ENCODE assay signal across 5 cellular contexts in the genomic region with DNA sequence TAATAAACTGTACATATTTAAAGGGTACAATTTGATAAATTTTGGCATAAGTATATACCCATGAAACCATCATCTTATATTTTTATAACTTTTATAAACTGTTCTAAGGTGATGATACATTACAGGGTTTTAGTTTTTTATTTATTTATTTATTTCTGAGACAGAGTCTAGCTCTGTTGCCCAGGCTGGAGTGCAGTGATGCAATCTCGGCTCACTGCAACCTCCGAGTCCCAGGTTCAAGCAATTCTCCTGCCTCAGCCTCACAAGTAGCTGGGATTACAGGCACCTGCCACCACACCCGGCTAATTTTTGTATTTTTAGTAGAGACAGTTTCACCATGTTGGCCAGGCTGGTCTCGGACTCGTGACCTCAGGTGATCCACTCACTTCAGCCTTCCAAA. TPM values are rescaled to one million over a fixed set of nuclear protein-coding genes. Genes with fewer than 3 reads are reported as not detected.
DNase-seq lines count a peak whose midpoint lies in the region; TF ChIP-seq lines count a peak whose summit lies in the region.
"Not testable (repeated sequence)": the region's sequence is repeated elsewhere in the genome, so short reads cannot be mapped to it uniquely, and the experiment has no call there.

No MANE protein-coding gene starts in this region.

- not testable (repeated sequence) for H3K4me1 ChIP-seq in H9 (ENCODE audit: insufficient read depth, low read length)

- H4K5ac ChIP-seq in H9 (ENCODE audit: insufficient read length, low read depth, low read length): not testable (repeated sequence)

- H3K27me3 ChIP-seq in H9 (ENCODE audit: insufficient read depth, low read length): not testable (repeated sequence)

- H4K20me1 ChIP-seq in H9 (ENCODE audit: control insufficient read depth, insufficient read depth, insufficient read length): not testable (repeated sequence)

- H3K4me3 Mint-ChIP-seq in H9: peak overlapping the region in 1 of 2 experiments; percentile 24; a peak in 1 of 5 replicates
- not testable (repeated sequence) for H3K4me3 Mint-ChIP-seq in T-helper 2 cell treated with Interferon-gamma antibody and Interleukin-4, amounts not matched to agents 5 μg/mL and 100 μg/mL, for 36 hours; activated naive CD4-positive, alpha-beta T cell treated with anti-CD3 and anti-CD28 coated beads, Interleukin-2, amount 10 ng/mL, durations not matched to agents 7 days and 5 days
- H3K4me3 Mint-ChIP-seq in endothelial cell (ENCODE audit: unreplicated experiment): peak overlapping the region; percentile 85
- peak overlapping the region; percentile 65 for H3K4me3 Mint-ChIP-seq in nephron progenitor cell

- not testable (repeated sequence) for H2BK120ac ChIP-seq in H9 (ENCODE audit: low read depth, low read length, poor library complexity, severe bottlenecking)

- H3T11ph ChIP-seq in H9 (ENCODE audit: low read length): not testable (repeated sequence)

- not testable (repeated sequence) for H4K91ac ChIP-seq in H9 (ENCODE audit: insufficient read length, low read depth, low read length)

- whole genome bisulfite sequencing in H9 (ENCODE audit: extremely low coverage, insufficient read length, low lambda C conversion rate): no CpG with 5 or more reads among the region's 5 CpGs

- H3K18ac ChIP-seq in H9 (ENCODE audit: insufficient read length, low read depth, low read length): not testable (repeated sequence)

- H2AK5ac ChIP-seq in H9 (ENCODE audit: insufficient read length, low read length): not testable (repeated sequence)

- H3K27ac Mint-ChIP-seq in H9 (peak overlapping the region in 2 of 3 experiments; percentile 82 to 86; a peak in 4 of 7 replicates), nephron progenitor cell (peak overlapping the region; percentile 96)
- peak overlapping the region; percentile 63 for H3K27ac Mint-ChIP-seq in T-helper 2 cell treated with Interferon-gamma antibody and Interleukin-4, amounts not matched to agents 5 μg/mL and 100 μg/mL, for 36 hours
- H3K27ac Mint-ChIP-seq in activated naive CD4-positive, alpha-beta T cell treated with anti-CD3 and anti-CD28 coated beads, Interleukin-2, amount 10 ng/mL, durations not matched to agents 7 days and 5 days: peak overlapping the region; percentile 58
- H3K27ac Mint-ChIP-seq in endothelial cell (ENCODE audit: unreplicated experiment): not testable (repeated sequence)

- H3K4me1 Mint-ChIP-seq in H9 (peaks cover 12 to 17% of the 10 kb centered on the region in 2 experiments), endothelial cell (ENCODE audit: unreplicated experiment) (peaks cover 21% of the 10 kb centered on the region), nephron progenitor cell (peaks cover 40% of the 10 kb centered on the region)
- peaks cover 37% of the 10 kb centered on the region for H3K4me1 Mint-ChIP-seq in T-helper 2 cell treated with Interferon-gamma antibody and Interleukin-4, amounts not matched to agents 5 μg/mL and 100 μg/mL, for 36 hours (ENCODE audit: low read depth)
- peaks cover 56% of the 10 kb centered on the region for H3K4me1 Mint-ChIP-seq in activated naive CD4-positive, alpha-beta T cell treated with anti-CD3 and anti-CD28 coated beads, Interleukin-2, amount 10 ng/mL, durations not matched to agents 7 days and 5 days

- TF ChIP-seq CTCF in H9 (conservative IDR thresholded peaks at IDR 0.05); endothelial cell (IDR thresholded peaks at IDR 0.05; ENCODE audit: unreplicated experiment); nephron progenitor cell (IDR thresholded peaks at IDR 0.05): not testable (repeated sequence)

- CTCF ChIA-PET in activated naive CD4-positive, alpha-beta T cell treated with anti-CD3 and anti-CD28 coated beads, Interleukin-2, amount 10 ng/mL, durations not matched to agents 7 days and 5 days (lab: Charles Lee): interaction anchor here (1.3 to 12.7 kb wide), 2 partner anchors 14 to 74 kb away, joined by 3 to 164 read pairs; no protein-coding TSS in a partner anchor

- H3K23ac ChIP-seq in H9 (ENCODE audit: insufficient read length, low read depth, low read length): not testable (repeated sequence)

- H3K14ac ChIP-seq in H9 (ENCODE audit: insufficient read depth, low read length): not testable (repeated sequence)

- H3K27ac ChIP-seq in H9 (ENCODE audit: insufficient read length, low read depth, low read length): not testable (repeated sequence)

- H3K4ac ChIP-seq in H9 (ENCODE audit: low read depth, low read length): not testable (repeated sequence)

- H3K79me2 ChIP-seq in H9 (ENCODE audit: insufficient read depth, low read length): not testable (repeated sequence)

- H3K36me3 Mint-ChIP-seq in H9 (ENCODE audit: insufficient read depth in 1 of 3, low read depth in 3 of 3) (peaks cover 6 to 20% (median 17%) of the 10 kb centered on the region in 3 experiments), endothelial cell (ENCODE audit: low read depth, unreplicated experiment) (peaks cover 20% of the 10 kb centered on the region)
- peaks cover 29% of the 10 kb centered on the region for H3K36me3 Mint-ChIP-seq in T-helper 2 cell treated with Interferon-gamma antibody and Interleukin-4, amounts not matched to agents 5 μg/mL and 100 μg/mL, for 36 hours (ENCODE audit: low read depth)
- H3K36me3 Mint-ChIP-seq in activated naive CD4-positive, alpha-beta T cell treated with anti-CD3 and anti-CD28 coated beads, Interleukin-2, amount 10 ng/mL, durations not matched to agents 7 days and 5 days: peaks cover 29% of the 10 kb centered on the region
- H3K36me3 Mint-ChIP-seq in nephron progenitor cell (ENCODE audit: low read depth): not testable (repeated sequence)

- H3K4me2 ChIP-seq in H9 (ENCODE audit: insufficient read depth, insufficient read length, low read length): not testable (repeated sequence)

- not testable (repeated sequence) for H2BK20ac ChIP-seq in H9 (ENCODE audit: low read depth, low read length, poor library complexity, severe bottlenecking)

- H4K8ac ChIP-seq in H9 (replicated peaks; ENCODE audit: insufficient read length, low read depth, low read length): not testable (repeated sequence)

- H2AFZ ChIP-seq in H9 (ENCODE audit: low read length): not testable (repeated sequence)

- H2BK5ac ChIP-seq in H9 (ENCODE audit: insufficient read length, low read length): not testable (repeated sequence)

- not testable (repeated sequence) for H3K23me2 ChIP-seq in H9 (ENCODE audit: insufficient read length, low read depth, low read length, poor library complexity, severe bottlenecking)

- H2BK12ac ChIP-seq in H9 (ENCODE audit: insufficient read length, low read depth, low read length): not testable (repeated sequence)

- H3K9me3 Mint-ChIP-seq in H9; T-helper 2 cell treated with Interferon-gamma antibody and Interleukin-4, amounts not matched to agents 5 μg/mL and 100 μg/mL, for 36 hours; activated naive CD4-positive, alpha-beta T cell treated with anti-CD3 and anti-CD28 coated beads, Interleukin-2, amount 10 ng/mL, durations not matched to agents 7 days and 5 days; endothelial cell (ENCODE audit: unreplicated experiment); nephron progenitor cell: not testable (repeated sequence)

- not testable (repeated sequence) for DNase-seq in H9; T-helper 2 cell treated with Interferon-gamma antibody and Interleukin-4, amounts not matched to agents 5 μg/mL and 100 μg/mL, for 36 hours (ENCODE audit: low spot score); activated naive CD4-positive, alpha-beta T cell treated with anti-CD3 and anti-CD28 coated beads, Interleukin-2, amount 10 ng/mL, durations not matched to agents 7 days and 5 days; endothelial cell (ENCODE audit: low spot score); nephron progenitor cell

- not testable (repeated sequence) for H3K79me1 ChIP-seq in H9 (ENCODE audit: insufficient read depth, low read depth, low read length, poor library complexity, severe bottlenecking)

- H3K56ac ChIP-seq in H9 (ENCODE audit: insufficient read length, low read depth, low read length): not testable (repeated sequence)

- H3K9me3 ChIP-seq in H9 (ENCODE audit: control insufficient read depth, low read depth, low read length): not testable (repeated sequence)

- H2BK15ac ChIP-seq in H9 (ENCODE audit: low read depth, low read length): not testable (repeated sequence)

- not testable (repeated sequence) for H3K27me3 Mint-ChIP-seq in H9 (ENCODE audit: low read depth); T-helper 2 cell treated with Interferon-gamma antibody and Interleukin-4, amounts not matched to agents 5 μg/mL and 100 μg/mL, for 36 hours (ENCODE audit: low read depth); activated naive CD4-positive, alpha-beta T cell treated with anti-CD3 and anti-CD28 coated beads, Interleukin-2, amount 10 ng/mL, durations not matched to agents 7 days and 5 days; endothelial cell (ENCODE audit: unreplicated experiment); nephron progenitor cell (ENCODE audit: low read depth, poor library complexity)

- not testable (repeated sequence) for H3K9ac ChIP-seq in H9 (ENCODE audit: extremely low read depth, insufficient read length, low read length)

RNA-seq across cellular contexts. Expression of a gene that starts 3.6 kb away (rescaled TPM):
- 76.2 and 77.7 TPM in 2 replicates for total RNA-seq in H9 (2021)
- 13.5 TPM for total RNA-seq in endothelial cell (ENCODE audit: unreplicated experiment)

RNA-seq across cellular contexts. Expression of a gene that starts 18.2 kb away (rescaled TPM):
- 22.4 and 22.8 TPM in 2 replicates for total RNA-seq in H9 (2021)
- total RNA-seq in endothelial cell (ENCODE audit: unreplicated experiment): 43.4 TPM

RNA-seq across cellular contexts. Expression of a gene that starts 26.4 kb away (rescaled TPM):
- total RNA-seq in H9 (2021) (265 and 275 TPM in 2 replicates), endothelial cell (ENCODE audit: unreplicated experiment) (115 TPM)

RNA-seq across cellular contexts. Expression of a gene that starts 40.2 kb away (rescaled TPM):
- total RNA-seq in H9 (2021) (17.0 and 17.1 TPM in 2 replicates), endothelial cell (ENCODE audit: unreplicated experiment) (50.9 TPM)

RNA-seq across cellular contexts. Expression of a gene that starts 54.8 kb away (rescaled TPM):
- total RNA-seq in H9 (2021): 813 and 824 TPM in 2 replicates
- total RNA-seq in endothelial cell (ENCODE audit: unreplicated experiment): 657 TPM
